ENCODE assay signal across 18 cellular contexts in the genomic region with DNA sequence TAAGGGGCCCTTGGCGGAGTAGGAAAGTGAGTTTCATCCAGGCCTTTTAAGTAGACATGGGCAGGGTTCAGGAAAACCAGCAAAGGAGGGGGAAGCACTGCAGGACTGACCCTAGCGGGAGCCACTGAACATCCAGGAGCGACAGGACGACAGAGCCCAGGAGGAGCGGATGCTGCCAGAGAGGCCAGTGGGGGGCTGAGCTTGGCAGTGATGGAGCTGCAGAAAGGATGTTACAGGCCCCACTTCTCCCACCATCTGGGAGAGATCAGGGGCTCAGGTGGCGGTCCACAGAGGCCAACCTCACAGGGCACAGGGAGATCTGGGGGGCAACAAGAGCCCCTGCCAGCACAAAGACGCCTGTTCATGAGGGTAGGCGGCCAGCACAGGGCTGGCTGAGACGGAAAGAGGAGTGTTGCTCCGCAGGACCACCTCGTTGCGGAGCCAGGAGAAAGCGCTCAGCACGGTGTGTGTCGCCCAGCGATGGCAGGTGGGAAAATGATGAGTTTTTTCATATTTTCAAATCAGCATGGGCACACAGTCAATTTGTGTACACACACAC.
A peak's percentile ranks its signal among the peaks of the same experiment; 100 is the strongest.
DNase-seq lines count a peak whose midpoint lies in the region; ATAC-seq and TF ChIP-seq lines count a peak whose summit lies in the region.
"Had no signal": no experiment of that assay in that cellular context is flagged by ENCODE, and none has a peak within 500 bp of the region (broad histone marks: within the 10 kb centered on the region; RNA-seq: fewer than 3 reads in every experiment).

No MANE protein-coding gene starts in this region.

- intact Hi-C loops in sigmoid colon (cut with DNase I) (no loop called here), A673 (cut with micrococcal nuclease; ENCODE audit: unreplicated experiment) (no loop called here)

- WGBS in sigmoid colon, 2 donors: 90 to 97% methylated on average over 16 of the region's 16 CpGs

- BruUV-seq in A673 (replicated peaks; lab: Mats Ljungman, UMichigan): no TSS peak

- no peak overlapping the region for H3K27ac ChIP-seq in sigmoid colon
- no peak overlapping the region for H3K27ac ChIP-seq in A673 (ENCODE audit: low read depth, low read length, poor library complexity, severe bottlenecking)

- no peaks in the 10 kb centered on the region for H3K27me3 ChIP-seq in sigmoid colon
- H3K27me3 ChIP-seq in A673 (replicated peaks; ENCODE audit: insufficient read depth, low read depth, low read length, poor library complexity): no peaks in the 10 kb centered on the region

- H3K36me3 Mint-ChIP-seq in activated naive CD4-positive, alpha-beta T cell treated with anti-CD3 and anti-CD28 coated beads, Interleukin-2, amount 50 U/mL, for 72 hours: peaks cover 0 to 8% of the 10 kb centered on the region in 2 donors
- peaks cover 14% of the 10 kb centered on the region for H3K36me3 Mint-ChIP-seq in activated naive CD4-positive, alpha-beta T cell treated with anti-CD3 and anti-CD28 coated beads, Interleukin-2, amount 10 ng/mL, durations not matched to agents 7 days and 5 days
- H3K36me3 Mint-ChIP-seq in IgD-negative memory B cell (peaks cover 5% of the 10 kb centered on the region), brain (peaks cover 54% of the 10 kb centered on the region)

- no peak for TF ChIP-seq POLR2A in sigmoid colon (IDR thresholded peaks at IDR 0.05)

- POLR2A ChIA-PET in A673 (lab: Charles Lee; ENCODE audit: low non-redundant PET): no interaction called here

- no peak overlapping the region for H3K4me3 Mint-ChIP-seq in activated naive CD4-positive, alpha-beta T cell treated with anti-CD3 and anti-CD28 coated beads, Interleukin-2, amount 10 ng/mL, durations not matched to agents 7 days and 5 days
- H3K4me3 Mint-ChIP-seq in IgD-negative memory B cell (no peak overlapping the region), brain (no peak overlapping the region)

- no peak for ATAC-seq in activated naive CD4-positive, alpha-beta T cell treated with anti-CD3 and anti-CD28 coated beads, Interleukin-2, amount 50 U/mL, for 72 hours
- ATAC-seq in GM21717 (IDR thresholded peaks at IDR 0.05; ENCODE audit: unreplicated experiment): no peak

- H3K36me3 ChIP-seq in sigmoid colon (peaks cover 0 to 47% (median 20%) of the 10 kb centered on the region in 4 donors), A673 (ENCODE audit: insufficient read depth, low read length, poor library complexity, severe bottlenecking) (no peaks in the 10 kb centered on the region)

- peak overlapping the region; percentile 72 to 87 for H3K27ac Mint-ChIP-seq in activated naive CD4-positive, alpha-beta T cell treated with anti-CD3 and anti-CD28 coated beads, Interleukin-2, amount 50 U/mL, for 72 hours
- no peak overlapping the region for H3K27ac Mint-ChIP-seq in activated naive CD4-positive, alpha-beta T cell treated with anti-CD3 and anti-CD28 coated beads, Interleukin-2, amount 10 ng/mL, durations not matched to agents 7 days and 5 days
- H3K27ac Mint-ChIP-seq in IgD-negative memory B cell (peak overlapping the region in 2 of 3 donors; percentile 4 to 79), brain (peak overlapping the region; percentile 24 to 84 (median 66))

- H3K4me3 ChIP-seq in sigmoid colon (no peak overlapping the region), A673 (ENCODE audit: low read depth, low read length, poor library complexity, severe bottlenecking) (no peak overlapping the region)

- no peaks in the 10 kb centered on the region for H3K9me3 ChIP-seq in sigmoid colon
- no peaks in the 10 kb centered on the region for H3K9me3 ChIP-seq in A673 (ENCODE audit: low read depth, low read length, poor library complexity, severe bottlenecking)

- H3K4me1 ChIP-seq in sigmoid colon (peaks cover 0 to 31% (median 29%) of the 10 kb centered on the region in 4 donors), A673 (ENCODE audit: insufficient read depth, low read length, poor library complexity, severe bottlenecking) (no peaks in the 10 kb centered on the region)

- CTCF ChIA-PET in activated naive CD4-positive, alpha-beta T cell treated with anti-CD3 and anti-CD28 coated beads, Interleukin-2, amount 10 ng/mL, durations not matched to agents 7 days and 5 days (lab: Charles Lee): no interaction called here
- CTCF ChIA-PET in A673 (lab: Charles Lee): no interaction called here

- TF ChIP-seq CTCF in brain (conservative IDR thresholded peaks at IDR 0.05) (no peak), sigmoid colon (IDR thresholded peaks at IDR 0.05) (no peak), A673 (conservative IDR thresholded peaks at IDR 0.05; ENCODE audit: low read depth, low read length) (no peak)

- H3K9me3 Mint-ChIP-seq in activated naive CD4-positive, alpha-beta T cell treated with anti-CD3 and anti-CD28 coated beads, Interleukin-2, amount 50 U/mL, for 72 hours: no peaks in the 10 kb centered on the region
- H3K9me3 Mint-ChIP-seq in activated naive CD4-positive, alpha-beta T cell treated with anti-CD3 and anti-CD28 coated beads, Interleukin-2, amount 10 ng/mL, durations not matched to agents 7 days and 5 days: no peaks in the 10 kb centered on the region
- H3K9me3 Mint-ChIP-seq in IgD-negative memory B cell (no peaks in the 10 kb centered on the region), brain (no peaks in the 10 kb centered on the region)

- no peaks in the 10 kb centered on the region for H3K27me3 Mint-ChIP-seq in activated naive CD4-positive, alpha-beta T cell treated with anti-CD3 and anti-CD28 coated beads, Interleukin-2, amount 10 ng/mL, durations not matched to agents 7 days and 5 days
- H3K27me3 Mint-ChIP-seq in IgD-negative memory B cell (no peaks in the 10 kb centered on the region), brain (peaks cover 4% of the 10 kb centered on the region)

- H3K4me1 Mint-ChIP-seq in activated naive CD4-positive, alpha-beta T cell treated with anti-CD3 and anti-CD28 coated beads, Interleukin-2, amount 10 ng/mL, durations not matched to agents 7 days and 5 days: peaks cover 6% of the 10 kb centered on the region
- H3K4me1 Mint-ChIP-seq in IgD-negative memory B cell (no peaks in the 10 kb centered on the region), brain (peaks cover 54% of the 10 kb centered on the region)

- DNase-seq in activated naive CD4-positive, alpha-beta T cell treated with anti-CD3 and anti-CD28 coated beads, Interleukin-2, amount 50 U/mL, for 72 hours (ENCODE audit: low spot score in 2 of 2): no peak
- no peak for DNase-seq in activated naive CD4-positive, alpha-beta T cell treated with anti-CD3 and anti-CD28 coated beads, Interleukin-2, amount 10 ng/mL, durations not matched to agents 7 days and 5 days
- DNase-seq in sigmoid colon (peak; percentile 50), A673 (ENCODE audit: low spot score) (no peak)
- no peak for DNase-seq in activated CD4-positive, CD25-positive, alpha-beta regulatory T cell (lab: John Stamatoyannopoulos, UW)
- DNase-seq: COR-L47; EL; HCEC 1CT; MV-4-11; NCI-H1417 treated with DMSO at 0.1 percent for 48 hours; NCI-H1930; NCI-H2171; NCI-H446; NK-92 treated with Interleukin-12 subunit alpha and Interleukin-12 subunit beta, amount 100 ng/mL, for 24 hours; SIG-M5 had no signal

- TF ChIP-seq EP300 in sigmoid colon (IDR thresholded peaks at IDR 0.05): no peak
